8 cellular contexts compared by ENCODE assay signal in genomic region chr12:99386907-99387306, GRCh38.
DNase-seq lines count a peak whose midpoint lies in the region; ATAC-seq, FAIRE-seq and TF ChIP-seq lines count a peak whose summit lies in the region.

No MANE protein-coding gene starts in this region.

- intact Hi-C loops in gastrocnemius medialis (cut with DNase I; ENCODE audit: low total_unique reads): no loop called here

- TF ChIP-seq POLR2A in erythroblast (IDR thresholded peaks at IDR 0.05; ENCODE audit: low read length) (no peak), gastrocnemius medialis (IDR thresholded peaks at IDR 0.05) (no peak)

- H3K4me3 ChIP-seq in HAP-1: no peak overlapping the region
- H3K4me3 ChIP-seq in gastrocnemius medialis: no peak overlapping the region

- H3K9me3 ChIP-seq in HAP-1 (no peaks in the 10 kb centered on the region), gastrocnemius medialis (no peaks in the 10 kb centered on the region)

- ATAC-seq in gastrocnemius medialis: no peak

- in situ Hi-C loops in HAP-1 (cut with MboI; ENCODE audit: low sequenced_read_pairs): loop anchor here (25.0 kb wide), 1 partner anchor 225 kb away; no protein-coding TSS in a partner anchor
- in situ Hi-C loops in gastrocnemius medialis (cut with MboI; ENCODE audit: low sequenced_read_pairs in 4 of 4): no loop called here

- peak; percentile 43 for DNase-seq in D341Med (ENCODE audit: low spot score)
- DNase-seq in HAP-1 (ENCODE audit: low spot score in 2 of 2): peak; percentile 11 to 58
- peak; percentile 53 to 74 for DNase-seq in NCI-H526 (lab: John Stamatoyannopoulos, UW)
- peak; percentile 24 to 32 for DNase-seq in erythroblast (lab: John Stamatoyannopoulos, UW)
- no peak for DNase-seq in activated T-cell treated with anti-CD3 and anti-CD28 coated beads for 4 hours
- no peak for DNase-seq in stimulated activated CD4-positive, alpha-beta T cell treated with anti-CD3 and anti-CD28 coated beads, Interleukin-15, amount 100 ng/mL, for 24 hours
- no peak for DNase-seq in RCC 7860 (ENCODE audit: low spot score)
- DNase-seq in gastrocnemius medialis: no peak

- FAIRE-seq in RCC 7860 (lab: Jason Lieb, UNC): no peak

- no peak overlapping the region for H3K27ac ChIP-seq in gastrocnemius medialis

- H3K27me3 ChIP-seq in HAP-1 (ENCODE audit: low read depth): peaks cover 2% of the 10 kb centered on the region; the same call in 1 of the 2 replicates
- H3K27me3 ChIP-seq in gastrocnemius medialis: no peaks in the 10 kb centered on the region

- H3K4me1 ChIP-seq in HAP-1 (no peaks in the 10 kb centered on the region), gastrocnemius medialis (no peaks in the 10 kb centered on the region)

- TF ChIP-seq CTCF in gastrocnemius medialis (IDR thresholded peaks at IDR 0.05 in 4 of 5, conservative IDR thresholded peaks at IDR 0.05 in 1 of 5): no peak

- no peaks in the 10 kb centered on the region for H3K36me3 ChIP-seq in HAP-1 (replicated peaks)
- no peaks in the 10 kb centered on the region for H3K36me3 ChIP-seq in gastrocnemius medialis

Comparison
In these comparisons a context has a peak if more than half of its experiments do, and no peak if none do; other contexts are left out.
1. DNase-seq: peak in D341Med (single experiment), HAP-1 (2 of 2), NCI-H526 (2 of 2) and erythroblast (2 of 2); none in activated T-cell treated with anti-CD3 and anti-CD28 coated beads for 4 hours (single experiment), stimulated activated CD4-positive, alpha-beta T cell treated with anti-CD3 and anti-CD28 coated beads, Interleukin-15, amount 100 ng/mL, for 24 hours (single experiment), RCC 7860 (single experiment) and gastrocnemius medialis (0 of 2).